In the genomic region with DNA sequence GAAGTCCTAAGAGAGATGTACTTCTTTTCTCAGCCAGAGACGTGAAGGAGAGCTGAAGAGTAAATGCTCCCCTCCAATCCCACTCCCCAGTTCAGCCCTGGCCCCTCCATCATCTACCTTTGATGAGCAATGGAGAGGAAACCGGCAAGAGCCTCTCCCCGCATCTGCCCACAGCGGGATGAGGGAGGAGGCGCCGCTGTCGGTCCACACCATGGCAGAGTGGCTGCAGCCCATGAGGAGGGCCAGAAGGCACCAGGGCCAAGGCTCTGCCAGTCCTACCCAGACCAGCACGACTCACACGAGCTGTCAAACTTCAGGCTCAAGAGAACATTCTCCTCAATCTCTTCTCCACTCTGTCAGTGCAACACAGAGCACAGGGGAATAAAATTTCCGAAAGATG, we compare ENCODE assay signal across 30 cellular contexts.
"Had no signal": no experiment of that assay in that cellular context is flagged by ENCODE, and none has a peak within 500 bp of the region (broad histone marks: within the 10 kb centered on the region; RNA-seq: fewer than 3 reads in every experiment).

No MANE protein-coding gene starts in this region.

- H3K27ac Mint-ChIP-seq: activated CD4-positive, alpha-beta memory T cell treated with anti-CD3 and anti-CD28 coated beads, Interleukin-2, amount 10 ng/mL, durations not matched to agents 7 days and 5 days; activated CD4-positive, alpha-beta T cell treated with anti-CD3 and anti-CD28 coated beads, Interleukin-2, amount 10 ng/mL, durations not matched to agents 7 days and 5 days; activated naive CD8-positive, alpha-beta T cell treated with anti-CD3 and anti-CD28 coated beads for 36 hours; activated T-helper 17 cell treated with anti-CD3 and anti-CD28 coated beads, Interleukin-2, amount 50 U/mL, for 72 hours; effector memory CD8-positive, alpha-beta T cell; mesothelial cell of epicardium; naive thymus-derived CD8-positive, alpha-beta T cell; progenitor cell of endocrine pancreas; stimulated activated naive CD8-positive, alpha-beta T cell treated with anti-CD3 and anti-CD28 coated beads, Interleukin-15, amount 100 ng/mL, for 72 hours had no signal

- H3K27ac ChIP-seq: body of pancreas, coronary artery, dorsolateral prefrontal cortex, gastroesophageal sphincter, right lobe of liver, skin epidermis, upper lobe of left lung, vagina, VCaP had no signal

- H3K4me1 ChIP-seq: gastroesophageal sphincter, right lobe of liver, upper lobe of left lung had no signal

- H3K9me3 Mint-ChIP-seq: activated CD4-positive, alpha-beta memory T cell treated with anti-CD3 and anti-CD28 coated beads, Interleukin-2, amount 10 ng/mL, durations not matched to agents 7 days and 5 days; activated CD4-positive, alpha-beta T cell treated with anti-CD3 and anti-CD28 coated beads, Interleukin-2, amount 10 ng/mL, durations not matched to agents 7 days and 5 days; activated naive CD8-positive, alpha-beta T cell treated with anti-CD3 and anti-CD28 coated beads for 36 hours; activated T-cell treated with anti-CD3 and anti-CD28 coated beads, Interleukin-2, amount 50 U/mL, for 4 hours; activated T-helper 17 cell treated with anti-CD3 and anti-CD28 coated beads, Interleukin-2, amount 50 U/mL, for 72 hours; effector memory CD8-positive, alpha-beta T cell; mesothelial cell of epicardium; naive thymus-derived CD8-positive, alpha-beta T cell; stimulated activated naive CD8-positive, alpha-beta T cell treated with anti-CD3 and anti-CD28 coated beads, Interleukin-15, amount 100 ng/mL, for 72 hours had no signal

- H3K4me3 ChIP-seq: body of pancreas, coronary artery, dorsolateral prefrontal cortex, gastroesophageal sphincter, right lobe of liver, skin epidermis, upper lobe of left lung, vagina had no signal

- ATAC-seq: activated T-cell treated with anti-CD3 and anti-CD28 coated beads, Interleukin-2, amount 50 U/mL, for 4 hours; activated T-helper 17 cell treated with anti-CD3 and anti-CD28 coated beads, Interleukin-2, amount 50 U/mL, for 72 hours; body of pancreas; effector memory CD8-positive, alpha-beta T cell; gastroesophageal sphincter; left colon; naive thymus-derived CD8-positive, alpha-beta T cell; right lobe of liver; stimulated activated naive CD8-positive, alpha-beta T cell treated with anti-CD3 and anti-CD28 coated beads, Interleukin-15, amount 100 ng/mL, for 72 hours had no signal

- H3K4me3 Mint-ChIP-seq: activated CD4-positive, alpha-beta memory T cell treated with anti-CD3 and anti-CD28 coated beads, Interleukin-2, amount 10 ng/mL, durations not matched to agents 7 days and 5 days; activated CD4-positive, alpha-beta T cell treated with anti-CD3 and anti-CD28 coated beads, Interleukin-2, amount 10 ng/mL, durations not matched to agents 7 days and 5 days; activated naive CD8-positive, alpha-beta T cell treated with anti-CD3 and anti-CD28 coated beads for 36 hours; activated T-cell treated with anti-CD3 and anti-CD28 coated beads, Interleukin-2, amount 50 U/mL, for 4 hours; activated T-helper 17 cell treated with anti-CD3 and anti-CD28 coated beads, Interleukin-2, amount 50 U/mL, for 72 hours; effector memory CD8-positive, alpha-beta T cell; mesothelial cell of epicardium; naive thymus-derived CD8-positive, alpha-beta T cell; stimulated activated naive CD8-positive, alpha-beta T cell treated with anti-CD3 and anti-CD28 coated beads, Interleukin-15, amount 100 ng/mL, for 72 hours had no signal

- H3K9me3 ChIP-seq: adrenal gland, body of pancreas, gastroesophageal sphincter, right lobe of liver, upper lobe of left lung, vagina had no signal

- DNase-seq: activated CD4-positive, alpha-beta memory T cell treated with anti-CD3 and anti-CD28 coated beads, Interleukin-2, amount 10 ng/mL, durations not matched to agents 7 days and 5 days; activated CD4-positive, alpha-beta T cell treated with anti-CD3 and anti-CD28 coated beads, Interleukin-2, amount 10 ng/mL, durations not matched to agents 7 days and 5 days; activated CD4-positive, CD25-positive, alpha-beta regulatory T cell treated with anti-CD3 and anti-CD28 coated beads, Interleukin-2, amount 50 U/mL, for 72 hours; activated naive CD4-positive, alpha-beta T cell treated with Interleukin-2 at 50 U/mL for 16 hours; activated naive CD8-positive, alpha-beta T cell treated with anti-CD3 and anti-CD28 coated beads for 36 hours; activated T-cell treated with anti-CD3 and anti-CD28 coated beads, Interleukin-2, amount 50 U/mL, for 4 hours; adrenal gland; aorta; body of pancreas; dorsolateral prefrontal cortex; effector memory CD8-positive, alpha-beta T cell; erythroblast; hippocampal formation; left colon; mammary epithelial cell; naive thymus-derived CD8-positive, alpha-beta T cell; right lobe of liver; stimulated activated CD4-positive, alpha-beta T cell treated with anti-CD3 and anti-CD28 coated beads, Interleukin-12 subunit alpha, Interleukin-12 subunit beta, amount 100 ng/mL, for 4 hours; stimulated activated CD4-positive, alpha-beta T cell treated with anti-CD3 and anti-CD28 coated beads, Interleukin-4, amount 100 ng/mL, for 1 hour; stimulated activated naive CD8-positive, alpha-beta T cell treated with anti-CD3 and anti-CD28 coated beads, Interleukin-15, amount 100 ng/mL, for 72 hours; substantia nigra had no signal

- H3K36me3 ChIP-seq: adrenal gland, gastroesophageal sphincter, right lobe of liver, upper lobe of left lung, vagina had no signal

- H3K4me1 Mint-ChIP-seq: activated CD4-positive, alpha-beta memory T cell treated with anti-CD3 and anti-CD28 coated beads, Interleukin-2, amount 10 ng/mL, durations not matched to agents 7 days and 5 days; activated CD4-positive, alpha-beta T cell treated with anti-CD3 and anti-CD28 coated beads, Interleukin-2, amount 10 ng/mL, durations not matched to agents 7 days and 5 days; activated naive CD8-positive, alpha-beta T cell treated with anti-CD3 and anti-CD28 coated beads for 36 hours; activated T-helper 17 cell treated with anti-CD3 and anti-CD28 coated beads, Interleukin-2, amount 50 U/mL, for 72 hours; stimulated activated naive CD8-positive, alpha-beta T cell treated with anti-CD3 and anti-CD28 coated beads, Interleukin-15, amount 100 ng/mL, for 72 hours had no signal

- H3K27me3 ChIP-seq: adrenal gland, body of pancreas, dorsolateral prefrontal cortex, gastroesophageal sphincter, right lobe of liver, upper lobe of left lung, vagina had no signal

- H3K27me3 Mint-ChIP-seq: activated CD4-positive, alpha-beta memory T cell treated with anti-CD3 and anti-CD28 coated beads, Interleukin-2, amount 10 ng/mL, durations not matched to agents 7 days and 5 days; activated CD4-positive, alpha-beta T cell treated with anti-CD3 and anti-CD28 coated beads, Interleukin-2, amount 10 ng/mL, durations not matched to agents 7 days and 5 days; activated naive CD8-positive, alpha-beta T cell treated with anti-CD3 and anti-CD28 coated beads for 36 hours; progenitor cell of endocrine pancreas had no signal

- H3K36me3 Mint-ChIP-seq: activated naive CD8-positive, alpha-beta T cell treated with anti-CD3 and anti-CD28 coated beads for 36 hours; mesothelial cell of epicardium; naive thymus-derived CD8-positive, alpha-beta T cell had no signal
